8 cellular contexts compared by ENCODE assay signal in genomic region chr1:208652300-208653160, GRCh38.
A peak's percentile ranks its signal among the peaks of the same experiment; 100 is the strongest.
DNase-seq lines count a peak whose midpoint lies in the region; ATAC-seq, FAIRE-seq and TF ChIP-seq lines count a peak whose summit lies in the region.

No MANE protein-coding gene starts in this region.

- no peak overlapping the region for H3K4me2 ChIP-seq in parathyroid adenoma (ENCODE audit: low read length)

- no peaks in the 10 kb centered on the region for H3K9me3 ChIP-seq in parathyroid adenoma (ENCODE audit: control insufficient read depth, low read length)

- no peaks in the 10 kb centered on the region for H3K36me3 ChIP-seq in parathyroid adenoma (ENCODE audit: control insufficient read depth, insufficient read depth, low read length)

- no peaks in the 10 kb centered on the region for H3K9me3 Mint-ChIP-seq in activated T-helper 1 cell treated with anti-CD3 and anti-CD28 coated beads, Interleukin-12 subunit alpha, Interleukin-12 subunit beta, Interleukin-2, Interleukin-4 antibody, amounts not matched to agents 30 ng/mL and 10 ng/mL and 1 ng/mL, durations not matched to agents 14 hours and 24 hours and 36 hours
- H3K9me3 Mint-ChIP-seq in glutamatergic neuron (ENCODE audit: unreplicated experiment) = peaks cover 6% of the 10 kb centered on the region

- ATAC-seq in HG02840 (IDR thresholded peaks at IDR 0.05; ENCODE audit: low FRiP score, unreplicated experiment) = no peak

- no peak overlapping the region for H3K4me3 Mint-ChIP-seq in activated T-helper 1 cell treated with anti-CD3 and anti-CD28 coated beads, Interleukin-12 subunit alpha, Interleukin-12 subunit beta, Interleukin-2, Interleukin-4 antibody, amounts not matched to agents 30 ng/mL and 10 ng/mL and 1 ng/mL, durations not matched to agents 14 hours and 24 hours and 36 hours
- H3K4me3 Mint-ChIP-seq in glutamatergic neuron (ENCODE audit: unreplicated experiment) = no peak overlapping the region

- no peak overlapping the region for H3K9ac ChIP-seq in parathyroid adenoma

- DNase-seq in D721Med (ENCODE audit: insufficient read length, low spot score) (no peak), GM20000 (ENCODE audit: low spot score) (peak; percentile 67), HPDE6-E6E7 (ENCODE audit: extremely low spot score) (peak; percentile 60), NCI-H69 (lab: John Stamatoyannopoulos, UW) (peak; percentile 92), glutamatergic neuron (peak; percentile 71)
- DNase-seq in activated T-helper 1 cell treated with anti-CD3 and anti-CD28 coated beads, Interleukin-12 subunit alpha, Interleukin-12 subunit beta, Interleukin-2, Interleukin-4 antibody, amounts not matched to agents 30 ng/mL and 10 ng/mL and 1 ng/mL, durations not matched to agents 14 hours and 24 hours and 36 hours (ENCODE audit: low spot score) = peak; percentile 5

- FAIRE-seq in D721Med (lab: Jason Lieb, UNC) = peak; percentile 83

- no peaks in the 10 kb centered on the region for H3K36me3 Mint-ChIP-seq in activated T-helper 1 cell treated with anti-CD3 and anti-CD28 coated beads, Interleukin-12 subunit alpha, Interleukin-12 subunit beta, Interleukin-2, Interleukin-4 antibody, amounts not matched to agents 30 ng/mL and 10 ng/mL and 1 ng/mL, durations not matched to agents 14 hours and 24 hours and 36 hours (ENCODE audit: low read depth)
- H3K36me3 Mint-ChIP-seq in glutamatergic neuron (ENCODE audit: unreplicated experiment) = no peaks in the 10 kb centered on the region

- H3K27me3 ChIP-seq in parathyroid adenoma (ENCODE audit: control insufficient read depth, insufficient read depth, low read length) = no peaks in the 10 kb centered on the region

- peaks cover 11% of the 10 kb centered on the region for H3K27me3 Mint-ChIP-seq in activated T-helper 1 cell treated with anti-CD3 and anti-CD28 coated beads, Interleukin-12 subunit alpha, Interleukin-12 subunit beta, Interleukin-2, Interleukin-4 antibody, amounts not matched to agents 30 ng/mL and 10 ng/mL and 1 ng/mL, durations not matched to agents 14 hours and 24 hours and 36 hours (ENCODE audit: insufficient read depth)
- H3K27me3 Mint-ChIP-seq in glutamatergic neuron (ENCODE audit: unreplicated experiment) = peaks cover 6% of the 10 kb centered on the region

- H3K4me3 ChIP-seq in parathyroid adenoma (ENCODE audit: low read depth, low read length) = no peak overlapping the region

- H2AFZ ChIP-seq in parathyroid adenoma = no peak overlapping the region

- H3K27ac ChIP-seq in parathyroid adenoma = no peak overlapping the region

- no peaks in the 10 kb centered on the region for H3K79me2 ChIP-seq in parathyroid adenoma

- H3K27ac Mint-ChIP-seq in activated T-helper 1 cell treated with anti-CD3 and anti-CD28 coated beads, Interleukin-12 subunit alpha, Interleukin-12 subunit beta, Interleukin-2, Interleukin-4 antibody, amounts not matched to agents 30 ng/mL and 10 ng/mL and 1 ng/mL, durations not matched to agents 14 hours and 24 hours and 36 hours = no peak overlapping the region
- peak overlapping the region; percentile 84 for H3K27ac Mint-ChIP-seq in glutamatergic neuron (ENCODE audit: unreplicated experiment)

- no peaks in the 10 kb centered on the region for H3K4me1 ChIP-seq in parathyroid adenoma

- H3K4me1 Mint-ChIP-seq in activated T-helper 1 cell treated with anti-CD3 and anti-CD28 coated beads, Interleukin-12 subunit alpha, Interleukin-12 subunit beta, Interleukin-2, Interleukin-4 antibody, amounts not matched to agents 30 ng/mL and 10 ng/mL and 1 ng/mL, durations not matched to agents 14 hours and 24 hours and 36 hours (ENCODE audit: low read depth) = no peaks in the 10 kb centered on the region
- peaks cover 13% of the 10 kb centered on the region for H3K4me1 Mint-ChIP-seq in glutamatergic neuron (ENCODE audit: low read depth, unreplicated experiment)

- TF ChIP-seq CTCF in D721Med (IDR thresholded peaks at IDR 0.05; ENCODE audit: insufficient read depth, missing control alignments) (peak; percentile 97), GM20000 (IDR thresholded peaks at IDR 0.05; ENCODE audit: extremely low read depth, missing control alignments) (peak; percentile 56), glutamatergic neuron (IDR thresholded peaks at IDR 0.05; ENCODE audit: partially characterized antibody, unreplicated experiment) (peak; percentile 96), parathyroid adenoma (IDR thresholded peaks at IDR 0.05) (peak; percentile 65)

- intact Hi-C loops in activated T-helper 1 cell treated with anti-CD3 and anti-CD28 coated beads, Interleukin-12 subunit alpha, Interleukin-12 subunit beta, Interleukin-2, Interleukin-4 antibody, amounts not matched to agents 30 ng/mL and 10 ng/mL and 1 ng/mL, durations not matched to agents 14 hours and 24 hours and 36 hours (cut with micrococcal nuclease) = loop anchor here (1.0 kb wide), 2 partner anchors 596 to 914 kb away; no protein-coding TSS in a partner anchor
